ENCODE assay signal across 9 cellular contexts in the genomic region with DNA sequence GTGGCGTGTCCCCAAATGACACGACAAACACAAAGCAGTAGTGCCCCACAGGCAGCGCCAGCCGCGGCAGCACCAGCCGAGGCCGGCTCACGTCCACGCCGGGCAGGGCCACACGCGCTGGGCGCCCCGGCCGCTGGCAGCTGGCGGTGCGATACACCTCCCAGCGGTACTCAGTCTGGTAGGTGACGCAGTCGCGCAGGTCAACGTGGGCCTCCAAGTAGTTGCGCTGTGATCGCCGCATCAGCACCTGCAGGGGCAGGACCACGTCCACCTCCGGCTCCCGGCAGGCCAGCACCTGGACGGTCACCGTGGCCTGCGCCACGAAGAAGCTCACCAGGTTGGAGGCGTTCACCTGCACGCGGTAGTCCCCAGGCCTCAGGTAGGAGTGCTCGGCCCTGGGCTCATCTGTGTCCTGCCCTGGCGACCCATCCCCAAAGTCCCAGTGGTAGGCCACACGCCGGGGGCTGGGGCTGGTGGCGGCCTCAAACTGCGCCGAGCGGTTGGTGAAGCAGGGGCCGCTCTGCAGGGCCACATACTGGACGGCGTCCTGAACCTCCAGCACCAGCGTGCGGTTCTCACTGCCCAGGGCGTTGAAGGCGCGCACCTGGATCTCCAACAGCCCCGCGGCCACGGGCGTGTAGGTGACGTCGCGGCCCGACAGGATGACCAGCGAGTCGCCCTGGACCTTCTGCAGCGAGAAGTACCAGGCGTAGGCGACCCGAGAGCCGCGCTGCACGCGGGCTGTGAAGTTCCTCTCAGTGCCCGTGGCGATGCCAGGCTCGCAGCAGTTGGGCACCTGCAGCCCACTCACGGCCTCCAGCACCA. TPM values are rescaled to one million over a fixed set of nuclear protein-coding genes. Genes with fewer than 3 reads are reported as not detected.
A peak's percentile ranks its signal among the peaks of the same experiment; 100 is the strongest.
DNase-seq lines count a peak whose midpoint lies in the region; ATAC-seq, FAIRE-seq and TF ChIP-seq lines count a peak whose summit lies in the region.
"Not testable (repeated sequence)": the region's sequence is repeated elsewhere in the genome, so short reads cannot be mapped to it uniquely, and the experiment has no call there.
"Had no signal": no experiment of that assay in that cellular context is flagged by ENCODE, and none has a peak within 500 bp of the region (broad histone marks: within the 10 kb centered on the region; RNA-seq: fewer than 3 reads in every experiment).

No MANE protein-coding gene starts in this region.

- CTCF ChIA-PET in K562 (lab: Yijun Ruan, JAX; ENCODE audit: low intra/inter-chr PET ratio), result not testable (repeated sequence)

- not testable (repeated sequence) for TF ChIP-seq RAD21 in K562 (CRISPR knock-in tag; conservative IDR thresholded peaks at IDR 0.05 in 1 of 2, IDR thresholded peaks at IDR 0.05 in 1 of 2)

- not testable (repeated sequence) for H3K4me1 ChIP-seq in K562 (replicated peaks in 1 of 2; ENCODE audit: control insufficient read depth in 2 of 2, insufficient read depth in 2 of 2, low read length in 2 of 2); heart left ventricle; kidney (ENCODE audit: control insufficient read depth in 1 of 2, insufficient read depth in 1 of 2, low read depth in 1 of 2, low read length in 2 of 2); mucosa of descending colon (ENCODE audit: low read depth); pancreas; upper lobe of left lung

- not testable (repeated sequence) for BruUV-seq in K562 (replicated peaks; lab: Mats Ljungman, UMichigan)

- not testable (repeated sequence) for ATAC-seq in K562
- ATAC-seq in heart left ventricle (peak in 3 of 4 donors; percentile 14 to 28 (median 27)), mucosa of descending colon (peak; percentile 17), pancreas (peak in 3 of 4 donors; percentile 13 to 24 (median 19)), upper lobe of left lung (ENCODE audit: low FRiP score in 2 of 2) (peak; percentile 44 to 54)

- intact Hi-C loops in K562 (cut with micrococcal nuclease); heart left ventricle (cut with DNase I); kidney (cut with DNase I); mucosa of descending colon (cut with DNase I, micrococcal nuclease); pancreas (cut with DNase I): not testable (repeated sequence)

- TF ChIP-seq POLR2A in K562 (conservative IDR thresholded peaks at IDR 0.05); heart left ventricle (IDR thresholded peaks at IDR 0.05); upper lobe of left lung (IDR thresholded peaks at IDR 0.05): not testable (repeated sequence)

- not testable (repeated sequence) for H3K4me2 ChIP-seq in K562 (ENCODE audit: insufficient read depth, low read length)

- not testable (repeated sequence) for TF ChIP-seq CTCF in K562 (IDR thresholded peaks at IDR 0.05 in 2 of 3, conservative IDR thresholded peaks at IDR 0.05 in 1 of 3; ENCODE audit: insufficient read depth in 2 of 3, low read depth in 1 of 3, low read length in 3 of 3); heart left ventricle (IDR thresholded peaks at IDR 0.05); kidney (IDR thresholded peaks at IDR 0.05; ENCODE audit: borderline replicate concordance, extremely low read depth, insufficient read depth); mucosa of descending colon (IDR thresholded peaks at IDR 0.05); pancreas (IDR thresholded peaks at IDR 0.05); upper lobe of left lung (IDR thresholded peaks at IDR 0.05)

- not testable (repeated sequence) for H3K9ac ChIP-seq in K562 (ENCODE audit: insufficient read depth in 1 of 2, low read depth in 2 of 2, low read length in 2 of 2); kidney (ENCODE audit: low read length in 2 of 2)

- H2AFZ ChIP-seq in K562 (ENCODE audit: low read depth, low read length), result not testable (repeated sequence)

- H3K27ac ChIP-seq in K562 (ENCODE audit: extremely low read depth, low read depth, low read length); heart left ventricle; kidney (ENCODE audit: low read depth in 2 of 2, low read length in 2 of 2); pancreas; upper lobe of left lung: not testable (repeated sequence)

- not testable (repeated sequence) for H3K9me1 ChIP-seq in K562 (ENCODE audit: control insufficient read depth, insufficient read depth, low read length)

- peaks cover 23% of the 10 kb centered on the region; the same call in 1 of the 3 replicates for H3K36me3 ChIP-seq in K562 (ENCODE audit: control insufficient read depth, insufficient read depth, low read length)
- H3K36me3 ChIP-seq in heart left ventricle, result peaks cover 0 to 83% (median 66%) of the 10 kb centered on the region in 9 donors
- not testable (repeated sequence) for H3K36me3 ChIP-seq in kidney (ENCODE audit: control insufficient read depth in 1 of 2, insufficient read depth in 2 of 2, low read length in 2 of 2); mucosa of descending colon (ENCODE audit: low read depth); pancreas
- H3K36me3 ChIP-seq in upper lobe of left lung, result peaks cover 5 to 84% (median 60%) of the 10 kb centered on the region in 4 donors

- not testable (repeated sequence) for H3K79me2 ChIP-seq in K562 (ENCODE audit: control insufficient read depth, insufficient read depth, low read length)

- not testable (repeated sequence) for H3K4me3 ChIP-seq in K562; heart left ventricle; kidney (ENCODE audit: low read length in 2 of 2); mucosa of descending colon; pancreas; upper lobe of left lung

- H3K9me3 ChIP-seq in K562 (replicated peaks; ENCODE audit: control insufficient read depth, insufficient read depth, low read depth, low read length); heart left ventricle; kidney (ENCODE audit: control insufficient read depth in 1 of 2, low read length in 2 of 2); mucosa of descending colon; pancreas; upper lobe of left lung: not testable (repeated sequence)

- TF ChIP-seq EP300 in K562 (IDR thresholded peaks at IDR 0.05; ENCODE audit: low read length); upper lobe of left lung (IDR thresholded peaks at IDR 0.05): not testable (repeated sequence)

- in situ Hi-C loops in K562 (cut with MboI), result not testable (repeated sequence)

- not testable (repeated sequence) for DNase-seq in K562 (ENCODE audit: extremely low read depth in 1 of 4, low spot score in 3 of 4); heart left ventricle; mucosa of descending colon
- DNase-seq in fibroblast of gingiva (ENCODE audit: low read depth) (peak; percentile 1), kidney (peak; percentile 57), pancreas (peak in 1 of 6 donors; percentile 58), upper lobe of left lung (peak in 1 of 2 donors; percentile 81)

- POLR2A ChIA-PET in K562 (lab: Yijun Ruan, JAX), result not testable (repeated sequence)

- not testable (repeated sequence) for H4K20me1 ChIP-seq in K562 (replicated peaks; ENCODE audit: control insufficient read depth, insufficient read depth, low read length)

- 97% methylated on average over 11 of the region's 73 CpGs for WGBS in K562 (ENCODE audit: insufficient coverage, low coverage, missing lambda C conversion rate)
- 97 to 98% (median 97%) methylated on average over 18 to 73 of the region's 73 CpGs for WGBS in heart left ventricle, 4 donors
- WGBS in pancreas, 2 donors, result 96 to 97% methylated on average over 65 to 73 of the region's 73 CpGs
- WGBS in upper lobe of left lung, 2 donors, result 98 to 99% methylated on average over 27 to 69 of the region's 73 CpGs

- H3K27me3 ChIP-seq in K562 (ENCODE audit: control insufficient read depth in 2 of 2, insufficient read depth in 2 of 2, low read length in 2 of 2); heart left ventricle; pancreas; upper lobe of left lung: not testable (repeated sequence)

- FAIRE-seq in K562 (lab: Jason Lieb, UNC); kidney (lab: Jason Lieb, UNC); pancreas (lab: Jason Lieb, UNC): not testable (repeated sequence)

RNA-seq across cellular contexts. Expression of a gene that starts 27.0 kb away (rescaled TPM):
- 153 and 616 TPM in 2 replicates for total RNA-seq in K562 (2011; cell fraction: chromatin; rRNA removed; ENCODE audit: low replicate concordance)
- total RNA-seq in K562 (2011; cell fraction: nucleolus; rRNA removed), result 429 and 449 TPM in 2 replicates
- total RNA-seq in K562 (2011; cell fraction: nucleoplasm; rRNA removed), result 168 and 178 TPM in 2 replicates
- total RNA-seq in K562 (2014; rRNA removed), result 35.9 and 37.1 TPM in 2 replicates
- 4.5 and 7.0 TPM in 2 replicates for total RNA-seq in K562 (2014; rRNA removed; fragmentation: Illumina TruSeq; extraction: Trizol)
- 20.2 and 23.9 TPM in 2 replicates for total RNA-seq in K562 (2015; rRNA removed; fragmentation: Illumina TruSeq; extraction: Trizol)
- total RNA-seq in K562 (2021), result 65.5 and 93.5 TPM in 2 replicates
- polyA plus RNA-seq in K562 (2011; rRNA removed), result 12.6 and 21.4 TPM in 2 replicates
- polyA plus RNA-seq in K562 (2011; cell fraction: cytosol; rRNA removed), result 19.4 and 51.6 TPM in 2 replicates
- polyA plus RNA-seq in K562 (2011; cell fraction: nucleus; rRNA removed), result 204 and 342 TPM in 2 replicates
- 41.5 and 96.4 TPM in 2 replicates for polyA plus RNA-seq in K562 (2012)
- 6.9 and 21.8 TPM in 2 replicates for polyA plus RNA-seq in K562 (2014; fragmentation: Illumina TruSeq; extraction: Trizol)
- polyA plus RNA-seq in K562 (2014; fragmentation: Nextera tagmentation; extraction: Ambion mirVana), result under 1 TPM; 0.23 to 0.28 TPM
- 42.3 and 54.4 TPM in 2 replicates for polyA plus RNA-seq in K562 (2014; rRNA removed)
- polyA minus RNA-seq in K562 (2011; rRNA and poly(A)+ RNA removed), result 11.9 and 18.2 TPM in 2 replicates
- 46.2 and 53.6 TPM in 2 replicates for polyA minus RNA-seq in K562 (2011; cell fraction: cytosol; rRNA and poly(A)+ RNA removed)
- polyA minus RNA-seq in K562 (2011; cell fraction: nucleus; rRNA and poly(A)+ RNA removed), result 87.5 and 110 TPM in 2 replicates
- 100 to 1,000 TPM in 6 of 9 donors, 10 to 100 TPM in 3; 64.9 to 441 (median 110) TPM for total RNA-seq in heart left ventricle
- 100 to 1,000 TPM in 1 of 2 donors, 10 to 100 TPM in 1; 90.6 to 105 TPM for polyA plus RNA-seq in heart left ventricle
- 88.3 TPM for total RNA-seq in kidney
- polyA plus RNA-seq in kidney (ENCODE audit: insufficient read depth, low read depth, low replicate concordance), result 16.2 TPM
- 100 to 1,000 TPM in 1 of 3 donors, 10 to 100 TPM in 2; 63.9 to 233 (median 80.8) TPM for total RNA-seq in mucosa of descending colon
- 10 to 100 TPM; 29.8 to 50.5 (median 39.5) TPM for total RNA-seq in pancreas
- polyA plus RNA-seq in pancreas, result 100 to 1,000 TPM in 1 of 2 donors, 10 to 100 TPM in 1; 68.6 to 127 TPM
- total RNA-seq in upper lobe of left lung, result 100 to 1,000 TPM in 3 of 6 donors, 10 to 100 TPM in 3; 75.4 to 567 (median 106) TPM

RNA-seq across cellular contexts. Expression of a gene that starts 39.8 kb away (rescaled TPM):
- total RNA-seq in K562 (2011; cell fraction: chromatin; rRNA removed; ENCODE audit: low replicate concordance), result 8.2 and 15.9 TPM in 2 replicates
- 15.8 and 18.8 TPM in 2 replicates for total RNA-seq in K562 (2011; cell fraction: nucleolus; rRNA removed)
- total RNA-seq in K562 (2011; cell fraction: nucleoplasm; rRNA removed), result 11.4 and 14.5 TPM in 2 replicates
- 2.9 and 3.5 TPM in 2 replicates for total RNA-seq in K562 (2014; rRNA removed)
- 0.58 and 0.77 TPM in 2 replicates for total RNA-seq in K562 (2014; rRNA removed; fragmentation: Illumina TruSeq; extraction: Trizol)
- total RNA-seq in K562 (2015; rRNA removed; fragmentation: Illumina TruSeq; extraction: Trizol), result 0.94 and 1.8 TPM in 2 replicates
- 3.0 and 3.1 TPM in 2 replicates for total RNA-seq in K562 (2021)
- 5.3 and 13.0 TPM in 2 replicates for polyA plus RNA-seq in K562 (2011; rRNA removed)
- 4.8 and 7.7 TPM in 2 replicates for polyA plus RNA-seq in K562 (2011; cell fraction: cytosol; rRNA removed)
- polyA plus RNA-seq in K562 (2011; cell fraction: nucleus; rRNA removed), result 65.3 and 85.4 TPM in 2 replicates
- polyA plus RNA-seq in K562 (2012), result 6.6 and 10.4 TPM in 2 replicates
- 2.1 and 2.2 TPM in 2 replicates for polyA plus RNA-seq in K562 (2014; fragmentation: Illumina TruSeq; extraction: Trizol)
- polyA plus RNA-seq in K562 (2014; fragmentation: Nextera tagmentation; extraction: Ambion mirVana), result under 1 TPM; 0.25 to 0.63 TPM
- 3.8 and 6.1 TPM in 2 replicates for polyA plus RNA-seq in K562 (2014; rRNA removed)
- polyA minus RNA-seq in K562 (2011; rRNA and poly(A)+ RNA removed), result 1.2 and 2.2 TPM in 2 replicates
- polyA minus RNA-seq in K562 (2011; cell fraction: cytosol; rRNA and poly(A)+ RNA removed), result 1.8 TPM in 1 of 2 replicates, not detected in the other
- 4.6 and 8.0 TPM in 2 replicates for polyA minus RNA-seq in K562 (2011; cell fraction: nucleus; rRNA and poly(A)+ RNA removed)
- 1 to 10 TPM in 4 of 9 donors, under 1 TPM in 5; 0.36 to 5.0 (median 0.75) TPM for total RNA-seq in heart left ventricle
- polyA plus RNA-seq in heart left ventricle, result 1 to 10 TPM in 1 of 2 donors, under 1 TPM in 1; 0.28 to 3.3 TPM
- total RNA-seq in kidney, result 1.5 TPM
- polyA plus RNA-seq in kidney (ENCODE audit: insufficient read depth, low read depth, low replicate concordance), result 3.0 TPM
- 10 to 100 TPM in 2 of 3 donors, 1 to 10 TPM in 1; 3.8 to 28.3 (median 15.7) TPM for total RNA-seq in mucosa of descending colon
- 10 to 100 TPM; 19.2 to 36.8 (median 28.4) TPM for total RNA-seq in pancreas
- polyA plus RNA-seq in pancreas, result 100 to 1,000 TPM; 161 to 255 TPM
- total RNA-seq in upper lobe of left lung, result 1 to 10 TPM in 1 of 6 donors, under 1 TPM in 3, not detected in 2; 0.30 to 6.8 (median 0.85) TPM
- total RNA-seq: GM23248 had no signal
- polyA plus RNA-seq: CD14-positive monocyte had no signal

RNA-seq across cellular contexts. Expression of a gene that starts 46.9 kb away (rescaled TPM):
- total RNA-seq in K562 (2011; cell fraction: chromatin; rRNA removed; ENCODE audit: low replicate concordance), result 31.9 and 110 TPM in 2 replicates
- total RNA-seq in K562 (2011; cell fraction: nucleolus; rRNA removed), result 74.5 and 76.3 TPM in 2 replicates
- 45.7 and 51.9 TPM in 2 replicates for total RNA-seq in K562 (2011; cell fraction: nucleoplasm; rRNA removed)
- total RNA-seq in K562 (2014; rRNA removed), result 55.5 and 79.2 TPM in 2 replicates
- total RNA-seq in K562 (2014; rRNA removed; fragmentation: Illumina TruSeq; extraction: Trizol), result 24.3 and 29.9 TPM in 2 replicates
- 42.8 and 45.9 TPM in 2 replicates for total RNA-seq in K562 (2015; rRNA removed; fragmentation: Illumina TruSeq; extraction: Trizol)
- total RNA-seq in K562 (2021), result 109 and 113 TPM in 2 replicates
- polyA plus RNA-seq in K562 (2011; rRNA removed), result 41.6 and 61.6 TPM in 2 replicates
- 63.2 and 103 TPM in 2 replicates for polyA plus RNA-seq in K562 (2011; cell fraction: cytosol; rRNA removed)
- polyA plus RNA-seq in K562 (2011; cell fraction: nucleus; rRNA removed), result 105 and 141 TPM in 2 replicates
- 99.7 and 110 TPM in 2 replicates for polyA plus RNA-seq in K562 (2012)
- polyA plus RNA-seq in K562 (2014; fragmentation: Illumina TruSeq; extraction: Trizol), result 40.8 and 76.8 TPM in 2 replicates
- 1 to 10 TPM; 1.1 to 1.5 TPM for polyA plus RNA-seq in K562 (2014; fragmentation: Nextera tagmentation; extraction: Ambion mirVana)
- polyA plus RNA-seq in K562 (2014; rRNA removed), result 55.5 and 63.3 TPM in 2 replicates
- polyA minus RNA-seq in K562 (2011; rRNA and poly(A)+ RNA removed), result 24.9 and 30.1 TPM in 2 replicates
- 51.2 and 66.0 TPM in 2 replicates for polyA minus RNA-seq in K562 (2011; cell fraction: cytosol; rRNA and poly(A)+ RNA removed)
- polyA minus RNA-seq in K562 (2011; cell fraction: nucleus; rRNA and poly(A)+ RNA removed), result 25.8 and 29.9 TPM in 2 replicates
- total RNA-seq in heart left ventricle, result 10 to 100 TPM; 20.2 to 40.2 (median 27.0) TPM
- 10 to 100 TPM; 12.2 to 39.5 TPM for polyA plus RNA-seq in heart left ventricle
- 66.8 TPM for total RNA-seq in kidney
- 26.1 TPM for polyA plus RNA-seq in kidney (ENCODE audit: insufficient read depth, low read depth, low replicate concordance)
- total RNA-seq in mucosa of descending colon, result 100 to 1,000 TPM in 1 of 3 donors, 10 to 100 TPM in 2; 91.5 to 104 (median 94.0) TPM
- 10 to 100 TPM; 25.3 to 45.1 (median 40.8) TPM for total RNA-seq in pancreas
- 10 to 100 TPM; 24.5 to 30.1 TPM for polyA plus RNA-seq in pancreas
- total RNA-seq in upper lobe of left lung, result 10 to 100 TPM; 34.6 to 72.6 (median 52.9) TPM
